ENCODE assay signal across 16 cellular contexts in the genomic region with DNA sequence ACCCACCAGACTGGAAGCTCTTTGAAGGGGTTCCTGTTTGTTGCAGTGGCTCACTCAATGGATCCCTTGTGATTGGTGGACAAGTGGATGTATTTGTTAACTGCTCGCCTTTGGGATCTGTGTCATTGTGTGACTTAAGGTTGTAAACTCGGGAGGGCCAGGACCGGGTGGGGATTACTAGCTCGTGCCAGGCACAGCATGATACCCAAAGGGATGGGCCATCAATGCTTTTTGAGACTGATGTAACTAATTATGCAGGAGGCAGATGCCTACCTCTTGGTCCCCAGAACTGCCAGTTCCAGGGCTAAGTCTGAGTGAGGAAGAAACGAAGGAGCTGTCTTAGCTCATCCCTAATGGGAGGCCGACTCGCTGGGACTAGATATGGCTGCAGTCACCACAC. TPM values are rescaled to one million over a fixed set of nuclear protein-coding genes. Genes with fewer than 3 reads are reported as not detected.
DNase-seq lines count a peak whose midpoint lies in the region; ATAC-seq and TF ChIP-seq lines count a peak whose summit lies in the region.
"Had no signal": no experiment of that assay in that cellular context is flagged by ENCODE, and none has a peak within 500 bp of the region (broad histone marks: within the 10 kb centered on the region; RNA-seq: fewer than 3 reads in every experiment).

No MANE protein-coding gene starts in this region.

- POLR2A ChIA-PET in activated CD4-positive, alpha-beta T cell treated with anti-CD3 and anti-CD28 coated beads for 36 hours (lab: Charles Lee) = interaction anchor here (0.7 kb wide), 1 partner anchor 90 kb away, joined by 3 read pairs; no protein-coding TSS in a partner anchor

- H3K27me3 Mint-ChIP-seq in activated CD4-positive, alpha-beta T cell treated with anti-CD3 and anti-CD28 coated beads for 36 hours = peaks cover 2% of the 10 kb centered on the region
- H3K27me3 Mint-ChIP-seq in IgD-negative memory B cell (no peaks in the 10 kb centered on the region), osteocyte (ENCODE audit: unreplicated experiment) (peaks cover 5% of the 10 kb centered on the region)
- no peaks in the 10 kb centered on the region for H3K27me3 Mint-ChIP-seq in effector memory CD8-positive, alpha-beta T cell

- no peak overlapping the region for H3K4me3 ChIP-seq in brain microvascular endothelial cell (ENCODE audit: low read depth, low read length)
- H3K4me3 ChIP-seq: PC-9, prostate gland had no signal

- peaks cover 7% of the 10 kb centered on the region for H3K36me3 Mint-ChIP-seq in activated CD4-positive, alpha-beta T cell treated with anti-CD3 and anti-CD28 coated beads for 36 hours (ENCODE audit: low read depth)
- H3K36me3 Mint-ChIP-seq in IgD-negative memory B cell (no peaks in the 10 kb centered on the region), osteocyte (ENCODE audit: unreplicated experiment) (no peaks in the 10 kb centered on the region)
- H3K36me3 Mint-ChIP-seq in effector memory CD8-positive, alpha-beta T cell (ENCODE audit: insufficient read depth) = peaks cover 7% of the 10 kb centered on the region

- no peak for DNase-seq in activated CD4-positive, alpha-beta T cell treated with anti-CD3 and anti-CD28 coated beads for 36 hours
- DNase-seq in activated CD4-positive, alpha-beta T cell treated with anti-CD3 and anti-CD28 coated beads, Interleukin-2, amount 50 U/mL, for 4 hours = no peak
- no peak for DNase-seq in effector memory CD8-positive, alpha-beta T cell
- no peak for DNase-seq in osteocyte (ENCODE audit: extremely low spot score, unreplicated experiment)
- DNase-seq in mesenteric fat pad (ENCODE audit: low spot score) = no peak
- no peak for DNase-seq in GM19240 (ENCODE audit: insufficient read length, low spot score)
- no peak for DNase-seq in brain microvascular endothelial cell
- DNase-seq: activated CD4-positive, alpha-beta T cell treated with anti-CD3 and anti-CD28 coated beads for 4 hours; DMS 273 treated with DMSO at 0.1 percent for 48 hours; NCI-H446; PC-9; stimulated activated CD4-positive, alpha-beta T cell treated with anti-CD3 and anti-CD28 coated beads, Interleukin-15, amount 100 ng/mL, for 24 hours; SW 1271 had no signal

- TF ChIP-seq CTCF in osteocyte (IDR thresholded peaks at IDR 0.05) (no peak), brain microvascular endothelial cell (IDR thresholded peaks at IDR 0.05; ENCODE audit: low read depth, low read length, missing control alignments) (no peak)

- no peak overlapping the region for H3K27ac ChIP-seq in brain microvascular endothelial cell
- H3K27ac ChIP-seq: PC-9, prostate gland had no signal

- no peaks in the 10 kb centered on the region for H3K27me3 ChIP-seq in brain microvascular endothelial cell (replicated peaks)
- H3K27me3 ChIP-seq: transverse colon had no signal

- in situ Hi-C loops in brain microvascular endothelial cell (cut with HindIII; ENCODE audit: low pct_ligation_motif_present, low sequenced_read_pairs) = no loop called here

- no peak overlapping the region for H3K27ac Mint-ChIP-seq in activated CD4-positive, alpha-beta T cell treated with anti-CD3 and anti-CD28 coated beads for 36 hours
- H3K27ac Mint-ChIP-seq in IgD-negative memory B cell (no peak overlapping the region), osteocyte (ENCODE audit: unreplicated experiment) (no peak overlapping the region)
- no peak overlapping the region for H3K27ac Mint-ChIP-seq in effector memory CD8-positive, alpha-beta T cell

- intact Hi-C loops in activated CD4-positive, alpha-beta T cell treated with anti-CD3 and anti-CD28 coated beads for 36 hours (cut with DNase I, micrococcal nuclease) = loop anchor here in 1 of 2 experiments (2.0 to 5.0 kb wide), 2 partner anchors 19 to 239 kb away; partner anchors contain the start of gene RAB33A

- peaks cover 11% of the 10 kb centered on the region for H3K4me1 Mint-ChIP-seq in activated CD4-positive, alpha-beta T cell treated with anti-CD3 and anti-CD28 coated beads for 36 hours
- H3K4me1 Mint-ChIP-seq in IgD-negative memory B cell = peaks cover 0 to 11% (median 6%) of the 10 kb centered on the region in 3 donors
- H3K4me1 Mint-ChIP-seq in effector memory CD8-positive, alpha-beta T cell (ENCODE audit: low read depth in 2 of 2) = peaks cover 0 to 6% of the 10 kb centered on the region in 2 donors
- H3K4me1 Mint-ChIP-seq in osteocyte (ENCODE audit: unreplicated experiment) = peaks cover 3% of the 10 kb centered on the region

- no peaks in the 10 kb centered on the region for H3K9me3 Mint-ChIP-seq in activated CD4-positive, alpha-beta T cell treated with anti-CD3 and anti-CD28 coated beads for 36 hours (ENCODE audit: low read depth)
- no peaks in the 10 kb centered on the region for H3K9me3 Mint-ChIP-seq in IgD-negative memory B cell
- H3K9me3 Mint-ChIP-seq in effector memory CD8-positive, alpha-beta T cell = no peaks in the 10 kb centered on the region
- H3K9me3 Mint-ChIP-seq in osteocyte (ENCODE audit: unreplicated experiment) = no peaks in the 10 kb centered on the region

- peak overlapping the region; percentile 45 for H3K4me3 Mint-ChIP-seq in activated CD4-positive, alpha-beta T cell treated with anti-CD3 and anti-CD28 coated beads for 36 hours
- peak overlapping the region in 3 of 4 donors; percentile 41 to 76 (median 45) for H3K4me3 Mint-ChIP-seq in IgD-negative memory B cell
- H3K4me3 Mint-ChIP-seq in effector memory CD8-positive, alpha-beta T cell = peak overlapping the region; percentile 68 to 72
- H3K4me3 Mint-ChIP-seq in osteocyte (ENCODE audit: unreplicated experiment) = peak overlapping the region; percentile 62

- no peaks in the 10 kb centered on the region for H3K36me3 ChIP-seq in brain microvascular endothelial cell (replicated peaks)
- H3K36me3 ChIP-seq: prostate gland, transverse colon had no signal

- no peak for ATAC-seq in activated CD4-positive, alpha-beta T cell treated with anti-CD3 and anti-CD28 coated beads for 36 hours
- no peak for ATAC-seq in effector memory CD8-positive, alpha-beta T cell (replicated peaks)

- CTCF ChIA-PET in activated CD4-positive, alpha-beta T cell treated with anti-CD3 and anti-CD28 coated beads for 36 hours (lab: Charles Lee) = interaction anchor here (0.7 kb wide), 1 partner anchor 154 kb away, joined by 3 read pairs; no protein-coding TSS in a partner anchor

RNA-seq across cellular contexts. Expression of gene UTP14A, which starts 27.7 kb away (rescaled TPM):
- 10 to 100 TPM; 35.7 to 45.2 TPM for total RNA-seq in activated CD4-positive, alpha-beta T cell treated with anti-CD3 and anti-CD28 coated beads for 36 hours
- 15.9 TPM for polyA plus RNA-seq in IgD-negative memory B cell
- total RNA-seq in osteocyte (20.7 and 20.8 TPM in 2 replicates), mesenteric fat pad (22.5 TPM)

RNA-seq across cellular contexts. Expression of gene BCORL1, which starts 48.7 kb away (rescaled TPM):
- total RNA-seq in activated CD4-positive, alpha-beta T cell treated with anti-CD3 and anti-CD28 coated beads for 36 hours = 1 to 10 TPM; 8.3 to 8.5 TPM
- 3.2 TPM for polyA plus RNA-seq in IgD-negative memory B cell
- 22.9 and 24.6 TPM in 2 replicates for total RNA-seq in osteocyte
- total RNA-seq in mesenteric fat pad = 42.5 TPM
